In the genomic region with DNA sequence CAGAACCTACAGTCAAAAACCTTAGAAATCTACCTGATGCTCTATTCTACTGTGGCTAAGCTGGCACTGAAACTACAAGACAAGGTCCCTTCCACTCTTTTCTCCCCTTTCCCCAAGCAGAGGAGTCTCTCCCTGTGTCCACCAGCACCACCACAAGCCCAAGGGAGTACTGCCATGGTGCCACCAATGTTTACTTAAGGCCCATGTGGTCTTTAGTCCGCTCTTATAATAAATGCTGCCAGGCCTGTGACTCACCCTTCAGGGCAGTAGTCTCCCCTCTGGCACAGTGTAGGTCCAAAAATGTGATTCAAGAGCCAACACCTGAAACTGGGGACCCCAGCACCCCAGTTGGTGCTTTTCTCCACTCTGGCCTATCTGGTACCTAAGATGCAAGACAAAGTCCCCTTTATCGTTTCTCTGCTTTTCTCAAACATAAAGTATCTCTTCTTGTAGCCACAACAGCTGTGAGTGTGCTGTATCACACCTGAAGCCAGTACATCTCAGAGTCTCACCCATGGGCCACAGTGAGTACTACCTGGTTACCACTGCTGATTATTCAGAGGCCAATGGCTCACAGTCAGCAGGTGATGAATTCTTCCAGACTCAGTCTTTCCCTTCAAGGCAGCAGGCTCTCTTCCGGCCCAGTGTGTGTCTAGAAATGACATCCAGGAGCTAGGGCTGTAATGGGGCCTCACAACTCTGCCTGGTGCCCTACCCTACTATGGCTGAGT, we compare ENCODE assay signal across 1 cellular context.
TF ChIP-seq lines count a peak whose summit lies in the region.

No MANE protein-coding gene starts in this region.

TF ChIP-seq in HCT116, 20 proteins besides CTCF, POLR2A, EP300 and RAD21 (continued from another document):
- TF ChIP-seq ZBTB33 (IDR thresholded peaks at IDR 0.05; ENCODE audit: extremely low read depth, insufficient replicate concordance, low read length), result no peak
- TF ChIP-seq CBX3 (IDR thresholded peaks at IDR 0.05; ENCODE audit: low read depth), result no peak
- no peak for TF ChIP-seq EZH2 (IDR thresholded peaks at IDR 0.05)
- TF ChIP-seq ELF1 (IDR thresholded peaks at IDR 0.05; ENCODE audit: borderline replicate concordance, low read depth), result no peak
- no peak for TF ChIP-seq FOSL1 (IDR thresholded peaks at IDR 0.05; ENCODE audit: low read depth)
- no peak for TF ChIP-seq JUND (IDR thresholded peaks at IDR 0.05)
- TF ChIP-seq EZH2phosphoT487 (IDR thresholded peaks at IDR 0.05; ENCODE audit: borderline replicate concordance), result no peak
- TF ChIP-seq, protein P1, sequence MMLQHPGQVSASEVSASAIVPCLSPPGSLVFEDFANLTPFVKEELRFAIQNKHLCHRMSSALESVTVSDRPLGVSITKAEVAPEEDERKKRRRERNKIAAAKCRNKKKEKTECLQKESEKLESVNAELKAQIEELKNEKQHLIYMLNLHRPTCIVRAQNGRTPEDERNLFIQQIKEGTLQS (IDR thresholded peaks at IDR 0.05), result no peak
- no peak for TF ChIP-seq TCF7L2 (IDR thresholded peaks at IDR 0.05; ENCODE audit: borderline replicate concordance, extremely low read depth, insufficient read depth, insufficient read length)
- no peak; the same call in 1 of the 2 replicates for TF ChIP-seq ZFX (IDR thresholded peaks at IDR 0.05)
- no peak for TF ChIP-seq SIN3A (IDR thresholded peaks at IDR 0.05; ENCODE audit: low read depth)
- TF ChIP-seq YY1 (IDR thresholded peaks at IDR 0.05; ENCODE audit: extremely low read depth, insufficient replicate concordance, low read depth, low read length), result no peak
TF ChIP-seq in HCT116: peak in this region for 0.
